8 cellular contexts compared by ENCODE assay signal in the genomic region with DNA sequence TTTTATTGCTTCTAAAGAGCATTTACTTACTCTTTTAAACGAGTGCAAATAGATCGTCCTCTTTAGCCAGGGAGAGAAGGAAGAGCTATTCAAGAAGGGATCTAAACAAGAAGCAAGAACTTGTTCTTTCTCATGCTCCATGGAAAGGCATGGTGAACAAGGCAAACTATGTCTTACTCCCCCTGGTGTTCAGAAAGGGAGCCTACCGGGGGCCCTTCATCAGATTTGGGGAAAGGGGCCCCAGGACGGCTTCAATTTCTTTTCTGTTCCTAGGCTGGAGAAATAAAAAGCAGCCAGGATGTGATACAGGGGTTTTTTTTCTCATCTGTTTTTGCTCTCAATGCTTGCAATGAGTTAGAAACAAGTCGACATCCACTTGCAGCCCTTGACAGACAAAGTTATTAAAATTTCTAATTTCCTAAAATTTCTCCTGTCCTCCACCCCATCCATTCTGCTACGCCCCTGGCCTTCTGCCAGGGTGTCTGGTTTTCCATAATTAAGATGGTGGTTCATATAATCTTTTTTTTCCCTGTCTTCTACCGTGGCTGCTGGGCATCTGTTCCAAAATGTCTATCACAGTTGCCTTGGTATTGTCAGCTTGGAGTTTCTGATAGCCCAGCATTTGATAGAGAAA.
A peak's percentile ranks its signal among the peaks of the same experiment; 100 is the strongest.
DNase-seq lines count a peak whose midpoint lies in the region; ATAC-seq and TF ChIP-seq lines count a peak whose summit lies in the region.

No MANE protein-coding gene starts in this region.

- DNase-seq in CD8-positive, alpha-beta T cell: no peak
- DNase-seq in GM19240 (ENCODE audit: insufficient read length, low spot score) (peak; percentile 21), NCI-H2107 (lab: John Stamatoyannopoulos, UW) (peak; percentile 24), astrocyte of the hippocampus (ENCODE audit: low read depth, low spot score) (peak; percentile 44), upper lobe of left lung (no peak)

- no peaks in the 10 kb centered on the region for H3K9me3 ChIP-seq in CD8-positive, alpha-beta T cell (ENCODE audit: low read length)
- no peaks in the 10 kb centered on the region for H3K9me3 ChIP-seq in liver (ENCODE audit: control insufficient read depth in 4 of 4, low read length in 3 of 4)
- no peaks in the 10 kb centered on the region for H3K9me3 ChIP-seq in upper lobe of left lung

- H3K4me3 ChIP-seq in CD8-positive, alpha-beta T cell (ENCODE audit: low read depth, low read length): no peak overlapping the region
- no peak overlapping the region for H3K4me3 ChIP-seq in liver (ENCODE audit: low read depth in 1 of 3, low read length in 3 of 3)
- no peak overlapping the region for H3K4me3 ChIP-seq in upper lobe of left lung

- peak; percentile 72 to 79 for TF ChIP-seq RAD21 in liver (IDR thresholded peaks at IDR 0.05)

- no peak overlapping the region for H3K4me3 Mint-ChIP-seq in CD8-positive, alpha-beta T cell

- H3K9ac ChIP-seq in liver (ENCODE audit: low read depth in 1 of 2, low read length in 2 of 2): no peak overlapping the region

- no peaks in the 10 kb centered on the region for H3K36me3 ChIP-seq in CD8-positive, alpha-beta T cell (ENCODE audit: insufficient read depth, low read length)
- H3K36me3 ChIP-seq in liver (ENCODE audit: control insufficient read depth in 4 of 4, insufficient read depth in 3 of 4, low read depth in 1 of 4, low read length in 3 of 4) (no peaks in the 10 kb centered on the region), upper lobe of left lung (no peaks in the 10 kb centered on the region)

- H3K27me3 Mint-ChIP-seq in CD8-positive, alpha-beta T cell (ENCODE audit: low read depth): no peaks in the 10 kb centered on the region

- H3K27ac ChIP-seq in CD8-positive, alpha-beta T cell (ENCODE audit: low read depth, low read length): no peak overlapping the region
- no peak overlapping the region for H3K27ac ChIP-seq in liver (ENCODE audit: low read depth in 1 of 2, low read length in 2 of 2)
- H3K27ac ChIP-seq in upper lobe of left lung: no peak overlapping the region

- intact Hi-C loops in CD8-positive, alpha-beta T cell (cut with DNase I, micrococcal nuclease): loop anchor here (5.0 to 10.0 kb wide), 2 partner anchors 232 to 329 kb away; no protein-coding TSS in a partner anchor

- H3K27me3 ChIP-seq in CD8-positive, alpha-beta T cell (ENCODE audit: insufficient read depth, low read length): no peaks in the 10 kb centered on the region
- no peaks in the 10 kb centered on the region for H3K27me3 ChIP-seq in liver (ENCODE audit: control insufficient read depth in 4 of 4, insufficient read depth in 4 of 4, low read length in 3 of 4)
- no peaks in the 10 kb centered on the region for H3K27me3 ChIP-seq in upper lobe of left lung

- POLR2A ChIA-PET in CD8-positive, alpha-beta T cell (lab: Charles Lee): no interaction called here

- TF ChIP-seq POLR2A in upper lobe of left lung (IDR thresholded peaks at IDR 0.05): no peak

- CTCF ChIA-PET in CD8-positive, alpha-beta T cell (lab: Charles Lee): interaction anchor here (1.3 to 1.7 kb wide), 2 partner anchors 11 to 330 kb away, joined by 3 to 7 read pairs; no protein-coding TSS in a partner anchor

- TF ChIP-seq CTCF in CD8-positive, alpha-beta T cell (IDR thresholded peaks at IDR 0.05): peak; percentile 16
- TF ChIP-seq CTCF in liver (IDR thresholded peaks at IDR 0.05; ENCODE audit: low read depth, low read length, missing input control) (peak; percentile 57), upper lobe of left lung (IDR thresholded peaks at IDR 0.05) (peak in 5 of 6 experiments; percentile 24 to 55 (median 45))

- no peak overlapping the region for H3K27ac Mint-ChIP-seq in CD8-positive, alpha-beta T cell

- H3K36me3 Mint-ChIP-seq in CD8-positive, alpha-beta T cell: no peaks in the 10 kb centered on the region

- no peaks in the 10 kb centered on the region for H3K4me1 ChIP-seq in CD8-positive, alpha-beta T cell (ENCODE audit: insufficient read depth, low read length)
- H3K4me1 ChIP-seq in liver (ENCODE audit: control insufficient read depth in 4 of 4, insufficient read depth in 4 of 4, low read length in 3 of 4) (no peaks in the 10 kb centered on the region), upper lobe of left lung (peaks cover 0 to 14% (median 0%) of the 10 kb centered on the region in 4 donors)

- WGBS in liver: 34% methylated on average over 7 of the region's 7 CpGs
- WGBS in upper lobe of left lung, 2 donors: 42% methylated on average over 7 of the region's 7 CpGs

- no peaks in the 10 kb centered on the region for H3K9me3 Mint-ChIP-seq in CD8-positive, alpha-beta T cell

- H3K4me1 Mint-ChIP-seq in CD8-positive, alpha-beta T cell (ENCODE audit: low read depth): no peaks in the 10 kb centered on the region

- TF ChIP-seq EP300 in upper lobe of left lung (IDR thresholded peaks at IDR 0.05): no peak

- no peak for ATAC-seq in CD8-positive, alpha-beta T cell
- ATAC-seq in upper lobe of left lung (ENCODE audit: low FRiP score in 2 of 2) (peak; percentile 44 to 58), GM18870 (IDR thresholded peaks at IDR 0.05; ENCODE audit: unreplicated experiment) (no peak), HG03135 (IDR thresholded peaks at IDR 0.05; ENCODE audit: unreplicated experiment) (no peak)

TF ChIP-seq in liver, 16 proteins besides CTCF, POLR2A, EP300 and RAD21:
- no peak for TF ChIP-seq HNF4A (conservative IDR thresholded peaks at IDR 0.05)
- TF ChIP-seq EGR1 (IDR thresholded peaks at IDR 0.05; ENCODE audit: low read depth in 2 of 2): no peak
- no peak for TF ChIP-seq RXRA (IDR thresholded peaks at IDR 0.05)
- TF ChIP-seq, protein P1, sequence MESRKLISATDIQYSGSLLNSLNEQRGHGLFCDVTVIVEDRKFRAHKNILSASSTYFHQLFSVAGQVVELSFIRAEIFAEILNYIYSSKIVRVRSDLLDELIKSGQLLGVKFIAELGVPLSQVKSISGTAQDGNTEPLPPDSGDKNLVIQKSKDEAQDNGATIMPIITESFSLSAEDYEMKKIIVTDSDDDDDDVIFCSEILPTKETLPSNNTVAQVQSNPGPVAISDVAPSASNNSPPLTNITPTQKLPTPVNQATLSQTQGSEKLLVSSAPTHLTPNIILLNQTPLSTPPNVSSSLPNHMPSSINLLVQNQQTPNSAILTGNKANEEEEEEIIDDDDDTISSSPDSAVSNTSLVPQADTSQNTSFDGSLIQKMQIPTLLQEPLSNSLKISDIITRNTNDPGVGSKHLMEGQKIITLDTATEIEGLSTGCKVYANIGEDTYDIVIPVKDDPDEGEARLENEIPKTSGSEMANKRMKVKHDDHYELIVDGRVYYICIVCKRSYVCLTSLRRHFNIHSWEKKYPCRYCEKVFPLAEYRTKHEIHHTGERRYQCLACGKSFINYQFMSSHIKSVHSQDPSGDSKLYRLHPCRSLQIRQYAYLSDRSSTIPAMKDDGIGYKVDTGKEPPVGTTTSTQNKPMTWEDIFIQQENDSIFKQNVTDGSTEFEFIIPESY (IDR thresholded peaks at IDR 0.05): no peak
- TF ChIP-seq FOXA2 (IDR thresholded peaks at IDR 0.05): no peak
- TF ChIP-seq FOXA1 (IDR thresholded peaks at IDR 0.05): no peak
- TF ChIP-seq YY1 (IDR thresholded peaks at IDR 0.05): no peak
- TF ChIP-seq, protein P2, sequence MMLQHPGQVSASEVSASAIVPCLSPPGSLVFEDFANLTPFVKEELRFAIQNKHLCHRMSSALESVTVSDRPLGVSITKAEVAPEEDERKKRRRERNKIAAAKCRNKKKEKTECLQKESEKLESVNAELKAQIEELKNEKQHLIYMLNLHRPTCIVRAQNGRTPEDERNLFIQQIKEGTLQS (IDR thresholded peaks at IDR 0.05): no peak
- no peak for TF ChIP-seq JUND (IDR thresholded peaks at IDR 0.05)
- no peak for TF ChIP-seq SP1 (IDR thresholded peaks at IDR 0.05)
- no peak for TF ChIP-seq NR2F2 (IDR thresholded peaks at IDR 0.05)

Comparison
In these comparisons a context has a peak if more than half of its experiments do, and no peak if none do; other contexts are left out.
1. ATAC-seq: peak in upper lobe of left lung (2 of 2); none in CD8-positive, alpha-beta T cell (single experiment), GM18870 (single experiment) and HG03135 (single experiment).
2. DNase-seq: peak in GM19240 (single experiment), NCI-H2107 (single experiment) and astrocyte of the hippocampus (single experiment); none in CD8-positive, alpha-beta T cell (0 of 7) and upper lobe of left lung (0 of 2).
3. Peak in every context shown above with its lines, with median percentiles within 50 percentile points of each other: CTCF ChIP-seq.